In the genomic region with DNA sequence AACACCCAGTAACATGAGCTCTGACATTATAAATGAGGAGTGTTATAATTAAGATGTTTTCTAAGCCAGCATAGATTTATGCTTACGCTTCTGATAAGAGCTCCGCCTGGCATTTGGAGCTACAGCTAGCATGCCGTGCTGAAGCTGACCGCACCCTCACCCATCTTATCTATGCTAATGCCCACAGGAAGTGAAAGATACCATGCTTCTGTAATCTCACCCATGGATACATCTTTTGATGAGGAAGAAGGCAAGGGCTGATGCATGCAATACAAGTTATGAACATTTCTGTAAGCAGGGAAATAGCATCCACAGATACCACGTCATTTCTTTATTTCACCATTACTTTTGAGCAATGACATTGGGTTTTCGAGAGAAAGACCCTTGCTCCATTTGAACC, we compare ENCODE assay signal across 23 cellular contexts.
DNase-seq lines count a peak whose midpoint lies in the region; ATAC-seq lines count a peak whose summit lies in the region.
"Had no signal": no experiment of that assay in that cellular context is flagged by ENCODE, and none has a peak within 500 bp of the region (broad histone marks: within the 10 kb centered on the region; RNA-seq: fewer than 3 reads in every experiment).

No MANE protein-coding gene starts in this region.

- H3K27ac Mint-ChIP-seq in CD4-positive, CD25-positive, alpha-beta regulatory T cell = peak overlapping the region in 2 of 3 donors; percentile 55 to 57
- peak overlapping the region; percentile 65 for H3K27ac Mint-ChIP-seq in T-helper 17 cell
- H3K27ac Mint-ChIP-seq in naive thymus-derived CD4-positive, alpha-beta T cell = peak overlapping the region in 5 of 9 donors; percentile 14 to 77 (median 46)
- no peak overlapping the region for H3K27ac Mint-ChIP-seq in activated T-helper 1 cell treated with anti-CD3 and anti-CD28 coated beads, Interleukin-12 subunit alpha, Interleukin-12 subunit beta, Interleukin-2, Interleukin-4 antibody, amounts not matched to agents 30 ng/mL and 10 ng/mL and 1 ng/mL, durations not matched to agents 14 hours and 24 hours and 36 hours
- H3K27ac Mint-ChIP-seq: T-helper 1 cell treated with Interleukin-12 subunit alpha and Interleukin-12 subunit beta and Interleukin-4 antibody, amounts not matched to agents 30 μg/mL and 1 μg/mL, for 36 hours had no signal

- H3K36me3 ChIP-seq in CD4-positive, CD25-positive, alpha-beta regulatory T cell (ENCODE audit: control insufficient read depth, insufficient read depth, low read length) = no peaks in the 10 kb centered on the region
- H3K36me3 ChIP-seq in naive thymus-derived CD4-positive, alpha-beta T cell (ENCODE audit: control insufficient read depth in 2 of 3, insufficient read depth in 3 of 3, low read length in 3 of 3) = no peaks in the 10 kb centered on the region
- H3K36me3 ChIP-seq: WERI-Rb-1 had no signal

- no peaks in the 10 kb centered on the region for H3K9me3 ChIP-seq in CD4-positive, CD25-positive, alpha-beta regulatory T cell (ENCODE audit: control insufficient read depth in 2 of 2, low read length in 2 of 2)
- no peaks in the 10 kb centered on the region for H3K9me3 ChIP-seq in T-helper 17 cell (ENCODE audit: control insufficient read depth, low read length, poor library complexity, severe bottlenecking)
- no peaks in the 10 kb centered on the region for H3K9me3 ChIP-seq in naive thymus-derived CD4-positive, alpha-beta T cell (ENCODE audit: control insufficient read depth in 2 of 3, low read length in 3 of 3)

- peaks cover 31 to 63% (median 35%) of the 10 kb centered on the region in 4 donors for H3K4me1 Mint-ChIP-seq in CD4-positive, CD25-positive, alpha-beta regulatory T cell
- peaks cover 24% of the 10 kb centered on the region for H3K4me1 Mint-ChIP-seq in T-helper 17 cell
- H3K4me1 Mint-ChIP-seq in naive thymus-derived CD4-positive, alpha-beta T cell = peaks cover 21 to 70% (median 54%) of the 10 kb centered on the region in 7 donors
- peaks cover 43% of the 10 kb centered on the region for H3K4me1 Mint-ChIP-seq in activated T-helper 1 cell treated with anti-CD3 and anti-CD28 coated beads, Interleukin-12 subunit alpha, Interleukin-12 subunit beta, Interleukin-2, Interleukin-4 antibody, amounts not matched to agents 30 ng/mL and 10 ng/mL and 1 ng/mL, durations not matched to agents 14 hours and 24 hours and 36 hours (ENCODE audit: low read depth)

- no peak for ATAC-seq in CD4-positive, CD25-positive, alpha-beta regulatory T cell (ENCODE audit: low read depth in 2 of 2)
- ATAC-seq in T-helper 17 cell (peak; percentile 44), HG03432 (IDR thresholded peaks at IDR 0.05; ENCODE audit: unreplicated experiment) (no peak)
- peak; percentile 81 for ATAC-seq in naive thymus-derived CD4-positive, alpha-beta T cell
- ATAC-seq: PC-3 had no signal

- POLR2A ChIA-PET in naive thymus-derived CD4-positive, alpha-beta T cell (lab: Charles Lee) = interaction anchor here (0.6 to 1.5 kb wide), 4 partner anchors 8 to 38 kb away, joined by 3 to 9 read pairs (median 4); no protein-coding TSS in a partner anchor

- no peaks in the 10 kb centered on the region for H3K27me3 ChIP-seq in CD4-positive, CD25-positive, alpha-beta regulatory T cell (ENCODE audit: control insufficient read depth, insufficient read depth, low read length)
- no peaks in the 10 kb centered on the region for H3K27me3 ChIP-seq in naive thymus-derived CD4-positive, alpha-beta T cell (ENCODE audit: control insufficient read depth in 2 of 2, insufficient read depth in 2 of 2, low read length in 2 of 2)

- H3K4me3 ChIP-seq in CD4-positive, CD25-positive, alpha-beta regulatory T cell (ENCODE audit: low read depth, low read length) = no peak overlapping the region
- H3K4me3 ChIP-seq in naive thymus-derived CD4-positive, alpha-beta T cell (ENCODE audit: low read length) = no peak overlapping the region

- DNase-seq in NCI-H146 (lab: John Stamatoyannopoulos, UW) = peak; percentile 20
- no peak for DNase-seq in NCI-H146 treated with DMSO at 0.1 percent for 48 hours (lab: John Stamatoyannopoulos, UW; ENCODE audit: unreplicated experiment)
- DNase-seq in CD4-positive, CD25-positive, alpha-beta regulatory T cell = no peak
- no peak for DNase-seq in T-helper 17 cell
- no peak for DNase-seq in naive thymus-derived CD4-positive, alpha-beta T cell
- no peak for DNase-seq in D341Med (ENCODE audit: low spot score)
- no peak for DNase-seq in activated T-helper 1 cell treated with anti-CD3 and anti-CD28 coated beads, Interleukin-12 subunit alpha, Interleukin-12 subunit beta, Interleukin-2, Interleukin-4 antibody, amounts not matched to agents 30 ng/mL and 10 ng/mL and 1 ng/mL, durations not matched to agents 14 hours and 24 hours and 36 hours (ENCODE audit: low spot score)
- DNase-seq: activated T-cell treated with anti-CD3 and anti-CD28 coated beads for 4 hours; amygdala; DMS79 treated with DMSO at 0.1 percent for 48 hours; GOT3; KG1; NCI-H1092 treated with DMSO at 0.1 percent for 48 hours; NCI-H2171 treated with DMSO at 0.1 percent for 48 hours; NCI-H774; occipital lobe; PC-3; retina; stimulated activated CD4-positive, alpha-beta T cell treated with anti-CD3 and anti-CD28 coated beads, Interleukin-4, amount 100 ng/mL, for 4 hours; WERI-Rb-1 had no signal

- CTCF ChIA-PET in naive thymus-derived CD4-positive, alpha-beta T cell (lab: Charles Lee) = no interaction called here

- intact Hi-C loops in naive thymus-derived CD4-positive, alpha-beta T cell (cut with micrococcal nuclease) = no loop called here
- intact Hi-C loops in activated T-helper 1 cell treated with anti-CD3 and anti-CD28 coated beads, Interleukin-12 subunit alpha, Interleukin-12 subunit beta, Interleukin-2, Interleukin-4 antibody, amounts not matched to agents 30 ng/mL and 10 ng/mL and 1 ng/mL, durations not matched to agents 14 hours and 24 hours and 36 hours (cut with micrococcal nuclease) = no loop called here

- H3K27ac ChIP-seq in CD4-positive, CD25-positive, alpha-beta regulatory T cell (ENCODE audit: insufficient read depth, low read length, poor library complexity, severe bottlenecking) = no peak overlapping the region
- H3K27ac ChIP-seq in naive thymus-derived CD4-positive, alpha-beta T cell (ENCODE audit: low read depth, low read length) = no peak overlapping the region
- H3K27ac ChIP-seq: C4-2B, WERI-Rb-1 had no signal

- peaks cover 0 to 8% (median 6%) of the 10 kb centered on the region in 7 donors for H3K9me3 Mint-ChIP-seq in CD4-positive, CD25-positive, alpha-beta regulatory T cell
- H3K9me3 Mint-ChIP-seq in naive thymus-derived CD4-positive, alpha-beta T cell = peaks cover 2 to 18% (median 10%) of the 10 kb centered on the region in 11 donors
- peaks cover 8% of the 10 kb centered on the region for H3K9me3 Mint-ChIP-seq in activated T-helper 1 cell treated with anti-CD3 and anti-CD28 coated beads, Interleukin-12 subunit alpha, Interleukin-12 subunit beta, Interleukin-2, Interleukin-4 antibody, amounts not matched to agents 30 ng/mL and 10 ng/mL and 1 ng/mL, durations not matched to agents 14 hours and 24 hours and 36 hours

- no peaks in the 10 kb centered on the region for H3K36me3 Mint-ChIP-seq in CD4-positive, CD25-positive, alpha-beta regulatory T cell
- H3K36me3 Mint-ChIP-seq in T-helper 17 cell (ENCODE audit: low read depth) = no peaks in the 10 kb centered on the region
- peaks cover 7 to 31% (median 12%) of the 10 kb centered on the region in 5 donors for H3K36me3 Mint-ChIP-seq in naive thymus-derived CD4-positive, alpha-beta T cell
- H3K36me3 Mint-ChIP-seq in activated T-helper 1 cell treated with anti-CD3 and anti-CD28 coated beads, Interleukin-12 subunit alpha, Interleukin-12 subunit beta, Interleukin-2, Interleukin-4 antibody, amounts not matched to agents 30 ng/mL and 10 ng/mL and 1 ng/mL, durations not matched to agents 14 hours and 24 hours and 36 hours (ENCODE audit: low read depth) = peaks cover 9% of the 10 kb centered on the region

- H3K4me3 Mint-ChIP-seq in CD4-positive, CD25-positive, alpha-beta regulatory T cell = peak overlapping the region in 2 of 4 donors; percentile 22 to 79
- H3K4me3 Mint-ChIP-seq in T-helper 17 cell = no peak overlapping the region
- peak overlapping the region in 1 of 10 donors; percentile 40 for H3K4me3 Mint-ChIP-seq in naive thymus-derived CD4-positive, alpha-beta T cell
- no peak overlapping the region for H3K4me3 Mint-ChIP-seq in activated T-helper 1 cell treated with anti-CD3 and anti-CD28 coated beads, Interleukin-12 subunit alpha, Interleukin-12 subunit beta, Interleukin-2, Interleukin-4 antibody, amounts not matched to agents 30 ng/mL and 10 ng/mL and 1 ng/mL, durations not matched to agents 14 hours and 24 hours and 36 hours
- H3K4me3 Mint-ChIP-seq: T-helper 1 cell treated with Interleukin-12 subunit alpha and Interleukin-12 subunit beta and Interleukin-4 antibody, amounts not matched to agents 30 μg/mL and 1 μg/mL, for 36 hours had no signal

- no peaks in the 10 kb centered on the region for H3K27me3 Mint-ChIP-seq in CD4-positive, CD25-positive, alpha-beta regulatory T cell
- H3K27me3 Mint-ChIP-seq in T-helper 17 cell = no peaks in the 10 kb centered on the region
- no peaks in the 10 kb centered on the region for H3K27me3 Mint-ChIP-seq in naive thymus-derived CD4-positive, alpha-beta T cell
- no peaks in the 10 kb centered on the region for H3K27me3 Mint-ChIP-seq in activated T-helper 1 cell treated with anti-CD3 and anti-CD28 coated beads, Interleukin-12 subunit alpha, Interleukin-12 subunit beta, Interleukin-2, Interleukin-4 antibody, amounts not matched to agents 30 ng/mL and 10 ng/mL and 1 ng/mL, durations not matched to agents 14 hours and 24 hours and 36 hours (ENCODE audit: insufficient read depth)

- H3K4me1 ChIP-seq in CD4-positive, CD25-positive, alpha-beta regulatory T cell (ENCODE audit: control insufficient read depth, insufficient read depth, low read length, poor library complexity, severe bottlenecking) = peaks cover 4% of the 10 kb centered on the region
- H3K4me1 ChIP-seq in naive thymus-derived CD4-positive, alpha-beta T cell (ENCODE audit: control insufficient read depth in 2 of 2, insufficient read depth in 2 of 2, low read length in 2 of 2) = peaks cover 0 to 10% of the 10 kb centered on the region in 2 donors

Comparison
In these comparisons a context has a peak if more than half of its experiments do, and no peak if none do; other contexts are left out.
1. ATAC-seq: peak in T-helper 17 cell (single experiment) and naive thymus-derived CD4-positive, alpha-beta T cell (single experiment); none in CD4-positive, CD25-positive, alpha-beta regulatory T cell (0 of 2) and HG03432 (single experiment).